16 cellular contexts compared by ENCODE assay signal in genomic region chr18:11859282-11859797, GRCh38. TPM values are rescaled to one million over a fixed set of nuclear protein-coding genes. Genes with fewer than 3 reads are reported as not detected.
DNase-seq lines count a peak whose midpoint lies in the region; ATAC-seq, FAIRE-seq and TF ChIP-seq lines count a peak whose summit lies in the region.
"Had no signal": no experiment of that assay in that cellular context is flagged by ENCODE, and none has a peak within 500 bp of the region (broad histone marks: within the 10 kb centered on the region; RNA-seq: fewer than 3 reads in every experiment).

No MANE protein-coding gene starts in this region.

- POLR2A ChIA-PET in A549 (lab: Yijun Ruan, JAX), result no interaction called here

- peak overlapping the region; percentile 54 for H3K4me3 ChIP-seq in A549
- no peak overlapping the region for H3K4me3 ChIP-seq in mucosa of descending colon

- H3K4me3 Mint-ChIP-seq in HFFc6, result no peak overlapping the region
- no peak overlapping the region for H3K4me3 Mint-ChIP-seq in dendritic cell treated with granulocyte-macrophage colony-stimulating factor and Interleukin-4, amounts not matched to agents 40 ng/mL and 50 ng/mL, for 4 days
- H3K4me3 Mint-ChIP-seq in osteocyte (ENCODE audit: unreplicated experiment), result no peak overlapping the region
- H3K4me3 Mint-ChIP-seq: naive thymus-derived CD4-positive, alpha-beta T cell had no signal

- peaks cover 58% of the 10 kb centered on the region for H3K4me1 Mint-ChIP-seq in HFFc6 (ENCODE audit: low read depth)
- peaks cover 62% of the 10 kb centered on the region for H3K4me1 Mint-ChIP-seq in dendritic cell treated with granulocyte-macrophage colony-stimulating factor and Interleukin-4, amounts not matched to agents 40 ng/mL and 50 ng/mL, for 4 days (ENCODE audit: low read depth)
- peaks cover 54% of the 10 kb centered on the region for H3K4me1 Mint-ChIP-seq in osteocyte (ENCODE audit: unreplicated experiment)

- intact Hi-C loops in dendritic cell treated with granulocyte-macrophage colony-stimulating factor and Interleukin-4, amounts not matched to agents 40 ng/mL and 50 ng/mL, for 4 days (cut with micrococcal nuclease), result loop anchor here (5.0 kb wide), 1 partner anchor 33 kb away; no protein-coding TSS in a partner anchor
- intact Hi-C loops in mucosa of descending colon (cut with DNase I, micrococcal nuclease), result loop anchor here (10.0 kb wide), 1 partner anchor 45 kb away; the partner anchor contains the start of gene MPPE1 (in 2 of the 2)

- no peak for TF ChIP-seq RAD21 in A549 (conservative IDR thresholded peaks at IDR 0.05 in 1 of 2, IDR thresholded peaks at IDR 0.05 in 1 of 2)

- ATAC-seq in A549, result no peak
- ATAC-seq in mucosa of descending colon, result no peak
- ATAC-seq in HG03521 (IDR thresholded peaks at IDR 0.05; ENCODE audit: unreplicated experiment), result no peak
- ATAC-seq: left lobe of liver; naive thymus-derived CD4-positive, alpha-beta T cell had no signal

- H3K27me3 Mint-ChIP-seq in HFFc6 (ENCODE audit: insufficient read depth), result peaks cover 4% of the 10 kb centered on the region
- H3K27me3 Mint-ChIP-seq in dendritic cell treated with granulocyte-macrophage colony-stimulating factor and Interleukin-4, amounts not matched to agents 40 ng/mL and 50 ng/mL, for 4 days, result peaks cover 2% of the 10 kb centered on the region
- no peaks in the 10 kb centered on the region for H3K27me3 Mint-ChIP-seq in osteocyte (ENCODE audit: unreplicated experiment)

- no peaks in the 10 kb centered on the region for H3K36me3 ChIP-seq in mucosa of descending colon (ENCODE audit: low read depth)
- H3K36me3 ChIP-seq: WERI-Rb-1 had no signal

- peak overlapping the region; percentile 75 for H3K4me2 ChIP-seq in A549

- TF ChIP-seq POLR2A in A549 (IDR thresholded peaks at IDR 0.05; ENCODE audit: low read length), result no peak

- CTCF ChIA-PET in A549 (lab: Yijun Ruan, JAX), result interaction anchor here (0.7 to 2.0 kb wide), 7 partner anchors 37 to 203 kb away, joined by 3 to 10 read pairs (median 4); no protein-coding TSS in a partner anchor

- DNase-seq in A549 (ENCODE audit: low read depth in 1 of 2, low spot score in 1 of 2) (peak in 1 of 2 experiments; percentile 21), HFFc6 (no peak), osteocyte (ENCODE audit: extremely low spot score, unreplicated experiment) (no peak), COLO668 (lab: John Stamatoyannopoulos, UW; ENCODE audit: unreplicated experiment) (no peak), mucosa of descending colon (no peak)
- DNase-seq in stimulated activated CD4-positive, alpha-beta T cell treated with anti-CD3 and anti-CD28 coated beads, Interleukin-2, amount 100 ng/mL, for 48 hours, result no peak
- DNase-seq: KG1; naive thymus-derived CD4-positive, alpha-beta T cell; NCI-H1417 treated with DMSO at 0.1 percent for 48 hours; NCI-H2227 treated with DMSO at 0.1 percent for 48 hours; stimulated activated naive CD4-positive, alpha-beta T cell treated with Interleukin-2 at 50 U/mL for 16 hours; WERI-Rb-1 had no signal

- no peaks in the 10 kb centered on the region for H3K9me3 Mint-ChIP-seq in HFFc6
- no peaks in the 10 kb centered on the region for H3K9me3 Mint-ChIP-seq in dendritic cell treated with granulocyte-macrophage colony-stimulating factor and Interleukin-4, amounts not matched to agents 40 ng/mL and 50 ng/mL, for 4 days
- no peaks in the 10 kb centered on the region for H3K9me3 Mint-ChIP-seq in osteocyte (ENCODE audit: unreplicated experiment)
- H3K9me3 Mint-ChIP-seq: naive thymus-derived CD4-positive, alpha-beta T cell had no signal

- no peak for TF ChIP-seq EP300 in A549 (IDR thresholded peaks at IDR 0.05)

- H3K27ac ChIP-seq in A549, result peak overlapping the region; percentile 98 to 99
- H3K27ac ChIP-seq: WERI-Rb-1 had no signal

- peaks cover 51% of the 10 kb centered on the region for H3K4me1 ChIP-seq in A549
- peaks cover 19% of the 10 kb centered on the region for H3K4me1 ChIP-seq in mucosa of descending colon (ENCODE audit: low read depth)

- FAIRE-seq in A549 (lab: Jason Lieb, UNC), result no peak
- FAIRE-seq: D721Med had no signal

- TF ChIP-seq CTCF in A549 (IDR thresholded peaks at IDR 0.05) (no peak), HFFc6 (IDR thresholded peaks at IDR 0.05) (no peak), osteocyte (IDR thresholded peaks at IDR 0.05) (no peak), mucosa of descending colon (IDR thresholded peaks at IDR 0.05) (no peak)

- H3K27ac Mint-ChIP-seq in HFFc6 (peak overlapping the region; percentile 100), osteocyte (ENCODE audit: unreplicated experiment) (peak overlapping the region; percentile 99)
- peak overlapping the region; percentile 24 for H3K27ac Mint-ChIP-seq in dendritic cell treated with granulocyte-macrophage colony-stimulating factor and Interleukin-4, amounts not matched to agents 40 ng/mL and 50 ng/mL, for 4 days

- H3K36me3 Mint-ChIP-seq in HFFc6 (ENCODE audit: low read depth) (no peaks in the 10 kb centered on the region), osteocyte (ENCODE audit: unreplicated experiment) (no peaks in the 10 kb centered on the region)
- H3K36me3 Mint-ChIP-seq in dendritic cell treated with granulocyte-macrophage colony-stimulating factor and Interleukin-4, amounts not matched to agents 40 ng/mL and 50 ng/mL, for 4 days (ENCODE audit: low read depth), result peaks cover 10% of the 10 kb centered on the region

- H3K9me3 ChIP-seq in A549 (no peaks in the 10 kb centered on the region), mucosa of descending colon (no peaks in the 10 kb centered on the region)

- WGBS in A549 (ENCODE audit: missing lambda C conversion rate), result 31% methylated on average over 6 of the region's 6 CpGs

TF ChIP-seq in A549, 52 proteins besides CTCF, POLR2A, EP300 and RAD21:
- TF ChIP-seq HMGXB4 (CRISPR knock-in tag; IDR thresholded peaks at IDR 0.05; ENCODE audit: borderline replicate concordance), result no peak
- TF ChIP-seq CHD2 (IDR thresholded peaks at IDR 0.05; ENCODE audit: low read length, partially characterized antibody), result no peak
- TF ChIP-seq ESRRA (IDR thresholded peaks at IDR 0.05; ENCODE audit: borderline replicate concordance, low read length), result no peak
- TF ChIP-seq RARB (CRISPR knock-in tag; IDR thresholded peaks at IDR 0.05), result no peak
- TF ChIP-seq FOSL2 (IDR thresholded peaks at IDR 0.05), result no peak
- no peak for TF ChIP-seq FOSL2 (CRISPR knock-in tag; IDR thresholded peaks at IDR 0.05)
- no peak for TF ChIP-seq POLR2AphosphoS2 (conservative IDR thresholded peaks at IDR 0.05; ENCODE audit: low read length)
- no peak for TF ChIP-seq FOXS1 (CRISPR knock-in tag; IDR thresholded peaks at IDR 0.05)
- TF ChIP-seq RNF2 (IDR thresholded peaks at IDR 0.05; ENCODE audit: borderline replicate concordance, low read depth), result no peak
TF ChIP-seq in A549: peak in this region for 0.

RNA-seq across cellular contexts. Expression of gene CHMP1B, which starts 8.1 kb away (rescaled TPM):
- polyA plus RNA-seq in A549 (2011; rRNA removed), result 53.0 and 60.8 TPM in 2 replicates
- 36.0 and 39.7 TPM in 2 replicates for polyA plus RNA-seq in A549 (2012; cell fraction: cytosol; rRNA removed)
- polyA plus RNA-seq in A549 (2012; cell fraction: nucleus; rRNA removed), result 18.5 and 36.3 TPM in 2 replicates
- polyA plus RNA-seq in A549 (2017; fragmentation: RNase III; extraction: RNeasy Plus Mini Kit Qiagen cat#74134 plus additional on column Dnase treatment), result 34.4 to 44.9 TPM (median 39.3 TPM) in 3 replicates
- 38.6 and 41.5 TPM in 2 replicates for polyA minus RNA-seq in A549 (2011; rRNA and poly(A)+ RNA removed)
- 10 to 100 TPM; 30.9 to 33.7 (median 32.5) TPM for total RNA-seq in HFFc6 (2021; fragmentation: NEBNext Ultra II Directional; extraction: Animal tissue kit (Norgen Biotek cat#: 25700))
- total RNA-seq in osteocyte, result 45.6 and 50.3 TPM in 2 replicates
- 10 to 100 TPM; 60.9 to 88.3 (median 66.7) TPM for total RNA-seq in mucosa of descending colon

RNA-seq across cellular contexts. Expression of gene MPPE1, which starts 48.8 kb away (rescaled TPM):
- 23.2 and 26.4 TPM in 2 replicates for polyA plus RNA-seq in A549 (2011; rRNA removed)
- 13.3 and 15.1 TPM in 2 replicates for polyA plus RNA-seq in A549 (2012; cell fraction: cytosol; rRNA removed)
- 29.2 and 33.9 TPM in 2 replicates for polyA plus RNA-seq in A549 (2012; cell fraction: nucleus; rRNA removed)
- polyA plus RNA-seq in A549 (2017; fragmentation: RNase III; extraction: RNeasy Plus Mini Kit Qiagen cat#74134 plus additional on column Dnase treatment), result 18.5 to 20.4 TPM (median 19.5 TPM) in 3 replicates
- polyA minus RNA-seq in A549 (2011; rRNA and poly(A)+ RNA removed), result 12.9 and 18.9 TPM in 2 replicates
- 10 to 100 TPM; 23.5 to 28.2 (median 26.0) TPM for total RNA-seq in HFFc6 (2021; fragmentation: NEBNext Ultra II Directional; extraction: Animal tissue kit (Norgen Biotek cat#: 25700))
- 49.4 and 58.6 TPM in 2 replicates for total RNA-seq in osteocyte
- 100 to 1,000 TPM in 1 of 3 donors, 10 to 100 TPM in 2; 56.7 to 103 (median 68.8) TPM for total RNA-seq in mucosa of descending colon

Comparison
In these comparisons a context has a peak if more than half of its experiments do, and no peak if none do; other contexts are left out.
1. H3K27ac Mint-ChIP-seq: peak in every context shown above with its lines; median percentile 100 in HFFc6; 99 in osteocyte; 24 in dendritic cell treated with granulocyte-macrophage colony-stimulating factor and Interleukin-4, amounts not matched to agents 40 ng/mL and 50 ng/mL, for 4 days.